ENCODE assay signal across 20 cellular contexts in genomic region chr20:57408131-57408530, GRCh38. TPM values are rescaled to one million over a fixed set of nuclear protein-coding genes. Genes with fewer than 3 reads are reported as not detected.
DNase-seq lines count a peak whose midpoint lies in the region; ATAC-seq and TF ChIP-seq lines count a peak whose summit lies in the region.
"Had no signal": no experiment of that assay in that cellular context is flagged by ENCODE, and none has a peak within 500 bp of the region (broad histone marks: within the 10 kb centered on the region; RNA-seq: fewer than 3 reads in every experiment).

No MANE protein-coding gene starts in this region.

- H3K27me3 ChIP-seq in cardiac muscle cell, result no peaks in the 10 kb centered on the region
- no peaks in the 10 kb centered on the region for H3K27me3 ChIP-seq in aorta (ENCODE audit: control insufficient read depth in 1 of 2, insufficient read depth in 2 of 2, low read length in 1 of 2)
- H3K27me3 ChIP-seq: breast epithelium, pancreas, uterus had no signal

- peaks cover 70% of the 10 kb centered on the region for H3K4me1 ChIP-seq in cardiac muscle cell (ENCODE audit: low read depth)
- H3K4me1 ChIP-seq in aorta (ENCODE audit: control insufficient read depth in 1 of 2, insufficient read depth in 2 of 2, low read length in 2 of 2), result no peaks in the 10 kb centered on the region
- H3K4me1 ChIP-seq: breast epithelium, pancreas, uterus had no signal

- peak overlapping the region; percentile 93 for H3K27ac ChIP-seq in cardiac muscle cell
- no peak overlapping the region for H3K27ac ChIP-seq in aorta (ENCODE audit: low read depth in 1 of 2, low read length in 2 of 2)
- H3K27ac ChIP-seq: pancreas had no signal

- H3K4me3 Mint-ChIP-seq in T-helper 17 cell, result no peak overlapping the region
- H3K4me3 Mint-ChIP-seq: activated CD4-positive, alpha-beta T cell treated with anti-CD3 and anti-CD28 coated beads, Interleukin-2, amount 10 ng/mL, durations not matched to agents 24 days and 14 days; activated naive CD8-positive, alpha-beta T cell had no signal

- DNase-seq in cardiac muscle cell (ENCODE audit: low read depth in 1 of 2, low spot score in 1 of 2) (no peak), cardiac septum (ENCODE audit: low spot score) (no peak), T-helper 17 cell (no peak), iris pigment epithelial cell (ENCODE audit: low read depth) (peak; percentile 24), aorta (no peak)
- DNase-seq in stimulated activated CD4-positive, alpha-beta T cell treated with anti-CD3 and anti-CD28 coated beads, Interleukin-12 subunit alpha, Interleukin-12 subunit beta, amount 100 ng/mL, for 4 hours, result no peak
- DNase-seq: ACHN; activated CD4-positive, alpha-beta T cell treated with anti-CD3 and anti-CD28 coated beads, Interleukin-2, amount 10 ng/mL, durations not matched to agents 24 days and 14 days; EL; hippocampal formation; KBM-7; kidney glomerular epithelial cell; NCI-H524 treated with DMSO at 0.1 percent for 48 hours; stimulated activated naive CD4-positive, alpha-beta T cell treated with Interleukin-2 at 50 U/mL for 16 hours; uterus had no signal

- intact Hi-C loops in cardiac septum (cut with DNase I) (no loop called here), aorta (cut with DNase I) (no loop called here)

- 18 to 29% methylated on average over 13 of the region's 13 CpGs for WGBS in aorta, 2 donors

- peaks cover 27% of the 10 kb centered on the region for H3K4me1 Mint-ChIP-seq in T-helper 17 cell

- ATAC-seq in T-helper 17 cell (no peak), aorta (ENCODE audit: low FRiP score) (peak; percentile 4), HG02588 (IDR thresholded peaks at IDR 0.05; ENCODE audit: unreplicated experiment) (no peak), HG03108 (IDR thresholded peaks at IDR 0.05; ENCODE audit: unreplicated experiment) (no peak)
- ATAC-seq: pancreas had no signal

- H3K36me3 ChIP-seq in cardiac muscle cell (peaks cover 56% of the 10 kb centered on the region), aorta (ENCODE audit: control insufficient read depth in 1 of 2, insufficient read depth in 2 of 2, low read length in 1 of 2) (peaks cover 0 to 4% of the 10 kb centered on the region in 2 donors)
- H3K36me3 ChIP-seq: breast epithelium, uterus had no signal

- no peak for TF ChIP-seq CTCF in cardiac muscle cell (IDR thresholded peaks at IDR 0.05; ENCODE audit: low read depth, low read length)

- H3K27ac Mint-ChIP-seq in T-helper 17 cell, result peak overlapping the region; percentile 83
- H3K27ac Mint-ChIP-seq: activated CD4-positive, alpha-beta T cell treated with anti-CD3 and anti-CD28 coated beads, Interleukin-2, amount 10 ng/mL, durations not matched to agents 24 days and 14 days; activated naive CD8-positive, alpha-beta T cell had no signal

- no peaks in the 10 kb centered on the region for H3K9me3 ChIP-seq in cardiac muscle cell (ENCODE audit: low read depth)
- no peaks in the 10 kb centered on the region for H3K9me3 ChIP-seq in T-helper 17 cell (ENCODE audit: control insufficient read depth, low read length, poor library complexity, severe bottlenecking)
- H3K9me3 ChIP-seq in aorta (ENCODE audit: control insufficient read depth, low read length), result no peaks in the 10 kb centered on the region
- H3K9me3 ChIP-seq: breast epithelium, pancreas, uterus had no signal

- H3K4me3 ChIP-seq in cardiac muscle cell (no peak overlapping the region), aorta (ENCODE audit: low read length in 2 of 2) (no peak overlapping the region)
- H3K4me3 ChIP-seq: breast epithelium, pancreas, uterus had no signal

- no peaks in the 10 kb centered on the region for H3K36me3 Mint-ChIP-seq in T-helper 17 cell (ENCODE audit: low read depth)

- no peaks in the 10 kb centered on the region for H3K27me3 Mint-ChIP-seq in T-helper 17 cell
- H3K27me3 Mint-ChIP-seq: activated CD4-positive, alpha-beta T cell treated with anti-CD3 and anti-CD28 coated beads, Interleukin-2, amount 10 ng/mL, durations not matched to agents 24 days and 14 days; activated naive CD8-positive, alpha-beta T cell had no signal

RNA-seq across cellular contexts. Expression of gene RBM38, which starts 16.9 kb away (rescaled TPM):
- 420 and 625 TPM in 2 replicates for total RNA-seq in cardiac muscle cell
- polyA plus RNA-seq in cardiac muscle cell, result 404 and 626 TPM in 2 replicates
- 63.1 TPM for total RNA-seq in cardiac septum
- total RNA-seq in T-helper 17 cell, result 100 to 1,000 TPM; 176 to 257 TPM
- 10 to 100 TPM; 19.3 to 20.7 TPM for total RNA-seq in aorta
- 10 to 100 TPM in 1 of 2 donors, 1 to 10 TPM in 1; 7.3 to 14.7 TPM for polyA plus RNA-seq in aorta

RNA-seq across cellular contexts. Expression of gene RAE1, which starts 57.1 kb away (rescaled TPM):
- total RNA-seq in cardiac muscle cell, result 34.2 and 46.1 TPM in 2 replicates
- polyA plus RNA-seq in cardiac muscle cell, result 72.4 and 74.1 TPM in 2 replicates
- total RNA-seq in cardiac septum, result 13.8 TPM
- 10 to 100 TPM; 40.5 to 40.6 TPM for total RNA-seq in T-helper 17 cell
- total RNA-seq in aorta, result 10 to 100 TPM; 11.6 to 19.4 TPM
- polyA plus RNA-seq in aorta, result 1 to 10 TPM; 3.6 to 9.9 TPM
